8 cellular contexts compared by ENCODE assay signal in genomic region chrX:153935326-153935851, GRCh38. TPM values are rescaled to one million over a fixed set of nuclear protein-coding genes. Genes with fewer than 3 reads are reported as not detected.
DNase-seq lines count a peak whose midpoint lies in the region; ATAC-seq and TF ChIP-seq lines count a peak whose summit lies in the region.

No MANE protein-coding gene starts in this region.

- DNase-seq in activated naive CD4-positive, alpha-beta T cell treated with anti-CD3 and anti-CD28 coated beads for 36 hours: no peak
- no peak for DNase-seq in activated naive CD4-positive, alpha-beta T cell treated with anti-CD3 and anti-CD28 coated beads, Interleukin-2, amount 50 U/mL, for 72 hours (ENCODE audit: low spot score in 2 of 2)
- no peak for DNase-seq in NB4 (ENCODE audit: low read depth)
- DNase-seq in epithelial cell of esophagus (ENCODE audit: low read depth): no peak
- DNase-seq in sciatic nerve (ENCODE audit: low spot score): no peak
- DNase-seq in AG08396 (ENCODE audit: low spot score): no peak
- no peak for DNase-seq in NCI-H1092 (lab: John Stamatoyannopoulos, UW)
- DNase-seq in NCI-H2081 treated with DMSO at 0.1 percent for 48 hours (lab: John Stamatoyannopoulos, UW): no peak

- H3K4me1 Mint-ChIP-seq in activated naive CD4-positive, alpha-beta T cell treated with anti-CD3 and anti-CD28 coated beads for 36 hours (ENCODE audit: low read depth): peaks cover 37% of the 10 kb centered on the region

- ATAC-seq in activated naive CD4-positive, alpha-beta T cell treated with anti-CD3 and anti-CD28 coated beads, Interleukin-2, amount 50 U/mL, for 72 hours: no peak
- ATAC-seq in sciatic nerve: peak; percentile 9

- H3K27ac Mint-ChIP-seq in activated naive CD4-positive, alpha-beta T cell treated with anti-CD3 and anti-CD28 coated beads for 36 hours: no peak overlapping the region
- no peak overlapping the region for H3K27ac Mint-ChIP-seq in activated naive CD4-positive, alpha-beta T cell treated with anti-CD3 and anti-CD28 coated beads, Interleukin-2, amount 50 U/mL, for 72 hours

- TF ChIP-seq POLR2A in NB4 (IDR thresholded peaks at IDR 0.05; ENCODE audit: extremely low read depth, insufficient read length): no peak

- H3K9me3 Mint-ChIP-seq in activated naive CD4-positive, alpha-beta T cell treated with anti-CD3 and anti-CD28 coated beads for 36 hours: no peaks in the 10 kb centered on the region
- H3K9me3 Mint-ChIP-seq in activated naive CD4-positive, alpha-beta T cell treated with anti-CD3 and anti-CD28 coated beads, Interleukin-2, amount 50 U/mL, for 72 hours: no peaks in the 10 kb centered on the region

- H3K4me3 Mint-ChIP-seq in activated naive CD4-positive, alpha-beta T cell treated with anti-CD3 and anti-CD28 coated beads for 36 hours: peak overlapping the region; percentile 65

- no peaks in the 10 kb centered on the region for H3K27me3 Mint-ChIP-seq in activated naive CD4-positive, alpha-beta T cell treated with anti-CD3 and anti-CD28 coated beads for 36 hours (ENCODE audit: low read depth)

- H3K36me3 Mint-ChIP-seq in activated naive CD4-positive, alpha-beta T cell treated with anti-CD3 and anti-CD28 coated beads for 36 hours (ENCODE audit: low read depth): peaks cover 10% of the 10 kb centered on the region
- H3K36me3 Mint-ChIP-seq in activated naive CD4-positive, alpha-beta T cell treated with anti-CD3 and anti-CD28 coated beads, Interleukin-2, amount 50 U/mL, for 72 hours: peaks cover 6 to 13% of the 10 kb centered on the region in 2 donors

- TF ChIP-seq CTCF in NB4 (IDR thresholded peaks at IDR 0.05; ENCODE audit: low read depth, low read length) (no peak), epithelial cell of esophagus (IDR thresholded peaks at IDR 0.05; ENCODE audit: insufficient read depth, low read depth, low read length, missing control alignments) (no peak)

- peak overlapping the region; percentile 47 for H3K4me3 ChIP-seq in NB4 (ENCODE audit: low read depth, low read length)
- H3K4me3 ChIP-seq in epithelial cell of esophagus (ENCODE audit: low read length): peak overlapping the region; percentile 43

- CTCF ChIA-PET in activated naive CD4-positive, alpha-beta T cell treated with anti-CD3 and anti-CD28 coated beads for 36 hours (lab: Charles Lee): interaction anchor here (1.9 kb wide), 1 partner anchor 12 kb away, joined by 5 read pairs; no protein-coding TSS in a partner anchor

- intact Hi-C loops in activated naive CD4-positive, alpha-beta T cell treated with anti-CD3 and anti-CD28 coated beads for 36 hours (cut with micrococcal nuclease): loop anchor here (1.0 kb wide), 2 partner anchors 8 kb away; no protein-coding TSS in a partner anchor
- intact Hi-C loops in sciatic nerve (cut with DNase I): no loop called here

RNA-seq across cellular contexts. Expression of gene NAA10, which starts 0.6 kb away (rescaled TPM):
- total RNA-seq in activated naive CD4-positive, alpha-beta T cell treated with anti-CD3 and anti-CD28 coated beads for 36 hours: 100 to 1,000 TPM; 120 to 121 TPM
- 100 to 1,000 TPM in 1 of 2 donors, 10 to 100 TPM in 1; 97.9 to 129 TPM for total RNA-seq in activated naive CD4-positive, alpha-beta T cell treated with anti-CD3 and anti-CD28 coated beads, Interleukin-2, amount 50 U/mL, for 72 hours
- 73.6 TPM for total RNA-seq in sciatic nerve

RNA-seq across cellular contexts. Expression of gene RENBP, which starts 9.1 kb away (rescaled TPM):
- total RNA-seq in activated naive CD4-positive, alpha-beta T cell treated with anti-CD3 and anti-CD28 coated beads for 36 hours: 10 to 100 TPM; 11.3 to 13.1 TPM
- 10 to 100 TPM; 14.8 to 16.1 TPM for total RNA-seq in activated naive CD4-positive, alpha-beta T cell treated with anti-CD3 and anti-CD28 coated beads, Interleukin-2, amount 50 U/mL, for 72 hours
- total RNA-seq in sciatic nerve: 23.0 TPM

RNA-seq across cellular contexts. Expression of gene ARHGAP4, which starts 9.3 kb away (rescaled TPM):
- total RNA-seq in activated naive CD4-positive, alpha-beta T cell treated with anti-CD3 and anti-CD28 coated beads for 36 hours: 100 to 1,000 TPM; 154 to 161 TPM
- 100 to 1,000 TPM in 1 of 2 donors, 10 to 100 TPM in 1; 90.0 to 138 TPM for total RNA-seq in activated naive CD4-positive, alpha-beta T cell treated with anti-CD3 and anti-CD28 coated beads, Interleukin-2, amount 50 U/mL, for 72 hours
- total RNA-seq in sciatic nerve: 50.7 TPM

RNA-seq across cellular contexts. Expression of gene AVPR2, which starts 30.9 kb away (rescaled TPM):
- total RNA-seq in activated naive CD4-positive, alpha-beta T cell treated with anti-CD3 and anti-CD28 coated beads for 36 hours: not detected
- not detected for total RNA-seq in activated naive CD4-positive, alpha-beta T cell treated with anti-CD3 and anti-CD28 coated beads, Interleukin-2, amount 50 U/mL, for 72 hours
- total RNA-seq in sciatic nerve: 5.6 TPM

RNA-seq across cellular contexts. Expression of gene HCFC1, which starts 36.2 kb away (rescaled TPM):
- 10 to 100 TPM; 85.0 to 86.1 TPM for total RNA-seq in activated naive CD4-positive, alpha-beta T cell treated with anti-CD3 and anti-CD28 coated beads for 36 hours
- total RNA-seq in activated naive CD4-positive, alpha-beta T cell treated with anti-CD3 and anti-CD28 coated beads, Interleukin-2, amount 50 U/mL, for 72 hours: 100 to 1,000 TPM in 1 of 2 donors, 10 to 100 TPM in 1; 95.9 to 102 TPM
- total RNA-seq in sciatic nerve: 42.2 TPM
